Comparison of ENCODE assay signal across 1 cellular context in the genomic region with DNA sequence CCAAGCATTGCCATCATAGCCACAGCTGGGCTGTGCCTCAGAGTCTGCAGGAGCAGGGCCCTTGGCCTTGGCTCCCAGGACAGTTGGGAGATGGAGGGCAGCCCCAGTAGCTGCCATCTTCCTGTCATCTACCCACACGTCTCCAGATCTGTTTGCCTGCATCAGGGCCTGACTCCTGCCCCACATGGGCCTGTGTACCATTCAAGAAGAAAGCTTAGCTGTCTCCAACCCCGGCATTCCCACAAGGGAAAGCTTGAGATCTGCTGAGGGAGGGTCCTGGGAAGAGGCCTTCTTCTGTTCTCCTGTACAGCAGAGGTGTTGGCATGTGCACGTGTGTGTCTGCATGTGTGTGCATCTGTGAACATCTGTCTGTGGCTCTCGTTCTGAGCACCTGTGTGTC.
TF ChIP-seq lines count a peak whose summit lies in the region.

No MANE protein-coding gene starts in this region.

TF ChIP-seq in H1, 55 proteins besides CTCF, POLR2A, EP300 and RAD21:
- TF ChIP-seq BCL11A (IDR thresholded peaks at IDR 0.05; ENCODE audit: low read depth in 2 of 2, low read length in 2 of 2), result no peak
- no peak for TF ChIP-seq CREB1 (IDR thresholded peaks at IDR 0.05)
